Comparison of ENCODE assay signal across 11 cellular contexts in genomic region chr2:53473236-53473635, GRCh38.
DNase-seq lines count a peak whose midpoint lies in the region; ATAC-seq and TF ChIP-seq lines count a peak whose summit lies in the region.
"Had no signal": no experiment of that assay in that cellular context is flagged by ENCODE, and none has a peak within 500 bp of the region (broad histone marks: within the 10 kb centered on the region; RNA-seq: fewer than 3 reads in every experiment).

No MANE protein-coding gene starts in this region.

- H3K4me3 ChIP-seq in HEK293 (ENCODE audit: low read depth, low read length) = no peak overlapping the region
- no peak overlapping the region for H3K4me3 ChIP-seq in OCI-LY7 (ENCODE audit: low read depth, low read length, poor library complexity, severe bottlenecking)
- H3K4me3 ChIP-seq: cardiac muscle cell had no signal

- H3K4me1 ChIP-seq in HEK293 (ENCODE audit: control insufficient read depth, insufficient read depth, low read length) = no peaks in the 10 kb centered on the region
- no peaks in the 10 kb centered on the region for H3K4me1 ChIP-seq in OCI-LY7 (ENCODE audit: insufficient read depth, low read length, poor library complexity, severe bottlenecking)

- peak; percentile 18; the same call in 1 of the 2 replicates for TF ChIP-seq CTCF in HEK293 (tag by site-specific recombination; IDR thresholded peaks at IDR 0.05)
- TF ChIP-seq CTCF in OCI-LY7 (conservative IDR thresholded peaks at IDR 0.05; ENCODE audit: low read length) = peak; percentile 40

- CTCF ChIA-PET in HEK293 (lab: Yijun Ruan, JAX) (interaction anchor here (0.5 to 1.2 kb wide), 4 partner anchors 14 to 986 kb away, joined by 3 to 4 read pairs (median 4); no protein-coding TSS in a partner anchor), OCI-LY7 (lab: Charles Lee; ENCODE audit: unreplicated experiment) (no interaction called here)

- no peaks in the 10 kb centered on the region for H3K9me2 ChIP-seq in OCI-LY7 (ENCODE audit: insufficient read depth, low read length)

- DNase-seq in DMS153 (lab: John Stamatoyannopoulos, UW) (peak; percentile 19), OCI-LY7 (ENCODE audit: low spot score) (peak; percentile 2), iPS-NIHi7 (ENCODE audit: extremely low spot score) (peak; percentile 51), hypothalamus (lab: John Stamatoyannopoulos, UW) (no peak)
- no peak for DNase-seq in stimulated activated CD4-positive, alpha-beta T cell treated with anti-CD3 and anti-CD28 coated beads, Interleukin-4, amount 100 ng/mL, for 24 hours
- DNase-seq: activated CD4-positive, alpha-beta T cell treated with anti-CD3 and anti-CD28 coated beads for 36 hours; NCI-H2029 had no signal

- no peaks in the 10 kb centered on the region for H4K20me1 ChIP-seq in OCI-LY7 (ENCODE audit: insufficient read depth, low read length)

- BruUV-seq in OCI-LY7 (replicated peaks; lab: Mats Ljungman, UMichigan) = no TSS peak

- H3K36me3 ChIP-seq in HEK293 (ENCODE audit: control insufficient read depth in 2 of 2, insufficient read depth in 1 of 2, low read length in 2 of 2) = no peaks in the 10 kb centered on the region
- H3K36me3 ChIP-seq in OCI-LY7 (ENCODE audit: insufficient read depth, low read length) = no peaks in the 10 kb centered on the region
- H3K36me3 ChIP-seq: cardiac muscle cell had no signal

- no peak overlapping the region for H3K4me2 ChIP-seq in OCI-LY7 (ENCODE audit: low read length)

- POLR2A ChIA-PET in HEK293 (lab: Yijun Ruan, JAX) (interaction anchor here (0.7 kb wide), 1 partner anchor 19 kb away, joined by 4 read pairs; no protein-coding TSS in a partner anchor), OCI-LY7 (lab: Charles Lee) (no interaction called here)

- intact Hi-C loops in OCI-LY7 (cut with micrococcal nuclease; ENCODE audit: unreplicated experiment) = no loop called here

- no peak overlapping the region for H2AFZ ChIP-seq in OCI-LY7 (ENCODE audit: low read length)

- no peak overlapping the region for H3K27ac ChIP-seq in HEK293 (ENCODE audit: extremely low read depth, low read depth, low read length)
- no peak overlapping the region for H3K27ac ChIP-seq in OCI-LY7 (ENCODE audit: low read depth, low read length, poor library complexity, severe bottlenecking)
- H3K27ac ChIP-seq: cardiac muscle cell had no signal

- H3K9me3 ChIP-seq in HEK293 (ENCODE audit: control insufficient read depth, insufficient read depth, low read depth, low read length) = no peaks in the 10 kb centered on the region; the same call in 1 of the 2 replicates
- H3K9me3 ChIP-seq in OCI-LY7 (ENCODE audit: low read length) = no peaks in the 10 kb centered on the region

- ATAC-seq in esophagus mucosa = no peak
- ATAC-seq in HG02763 (IDR thresholded peaks at IDR 0.05; ENCODE audit: unreplicated experiment) = no peak
- ATAC-seq: activated CD4-positive, alpha-beta T cell treated with anti-CD3 and anti-CD28 coated beads for 36 hours had no signal

- no peaks in the 10 kb centered on the region for H3K79me2 ChIP-seq in OCI-LY7 (ENCODE audit: insufficient read depth, low read depth, low read length)

TF ChIP-seq in HEK293, 187 proteins besides CTCF, POLR2A, EP300 and RAD21:
- TF ChIP-seq ZNF404 (tag by site-specific recombination; IDR thresholded peaks at IDR 0.05) (no peak), ZNF654 (tag by site-specific recombination; IDR thresholded peaks at IDR 0.05; ENCODE audit: low read depth) (peak; percentile 15; the same call in 1 of the 2 replicates)

Comparison
In these comparisons a context has a peak if more than half of its experiments do, and no peak if none do; other contexts are left out.
1. DNase-seq: peak in DMS153 (single experiment), OCI-LY7 (single experiment) and iPS-NIHi7 (single experiment); none in hypothalamus (0 of 51) and stimulated activated CD4-positive, alpha-beta T cell treated with anti-CD3 and anti-CD28 coated beads, Interleukin-4, amount 100 ng/mL, for 24 hours (single experiment).